In genomic region chr2:3780477-3781402, GRCh38 we compare ENCODE assay signal across 8 cellular contexts.
DNase-seq lines count a peak whose midpoint lies in the region; ATAC-seq, FAIRE-seq and TF ChIP-seq lines count a peak whose summit lies in the region.

No MANE protein-coding gene starts in this region.

- FAIRE-seq in pancreas (lab: Jason Lieb, UNC) = no peak

- intact Hi-C loops in pancreas (cut with DNase I) = no loop called here

- peaks cover 0 to 8% (median 0%) of the 10 kb centered on the region in 4 donors for H3K27me3 ChIP-seq in pancreas

- WGBS in pancreas, 2 donors = 29 to 39% methylated on average over 23 of the region's 23 CpGs

- H3K4me1 ChIP-seq in pancreas = no peaks in the 10 kb centered on the region

- H3K27ac ChIP-seq in pancreas = no peak overlapping the region

- ATAC-seq in GM19467 (IDR thresholded peaks at IDR 0.05; ENCODE audit: unreplicated experiment) = peak; percentile 98
- ATAC-seq in HG03520 (IDR thresholded peaks at IDR 0.05; ENCODE audit: unreplicated experiment) = peak; percentile 93
- ATAC-seq in pancreas = peak; percentile 80 to 97 (median 94)
- no peak for ATAC-seq in omental fat pad (ENCODE audit: low FRiP score)

- DNase-seq in DMS114 treated with DMSO at 0.1 percent for 48 hours (lab: John Stamatoyannopoulos, UW; ENCODE audit: unreplicated experiment) = peak; percentile 55
- peak; percentile 48 for DNase-seq in NCI-H82 treated with DMSO at 0.1 percent for 48 hours (lab: John Stamatoyannopoulos, UW; ENCODE audit: unreplicated experiment)
- peak; percentile 74 for DNase-seq in activated CD8-positive, alpha-beta memory T cell treated with anti-CD3 and anti-CD28 coated beads, Interleukin-2, amount 50 U/mL, for 48 hours
- DNase-seq in fibroblast of villous mesenchyme (ENCODE audit: low read depth) = peak; percentile 52
- peak in 5 of 6 donors; percentile 35 to 71 (median 44) for DNase-seq in pancreas
- DNase-seq in omental fat pad (ENCODE audit: low spot score) = no peak

- no peaks in the 10 kb centered on the region for H3K36me3 ChIP-seq in pancreas

- peak; percentile 70 for TF ChIP-seq CTCF in fibroblast of villous mesenchyme (IDR thresholded peaks at IDR 0.05; ENCODE audit: insufficient read depth, low read depth, low read length)
- peak; percentile 26 to 41 (median 33) for TF ChIP-seq CTCF in pancreas (IDR thresholded peaks at IDR 0.05)
- no peak for TF ChIP-seq CTCF in omental fat pad (IDR thresholded peaks at IDR 0.05)

- no peak overlapping the region for H3K4me3 ChIP-seq in fibroblast of villous mesenchyme (ENCODE audit: low read depth, low read length)
- H3K4me3 ChIP-seq in pancreas = no peak overlapping the region

- no peaks in the 10 kb centered on the region for H3K9me3 ChIP-seq in pancreas

Comparison
In these comparisons a context has a peak if more than half of its experiments do, and no peak if none do; other contexts are left out.
1. CTCF ChIP-seq: peak in fibroblast of villous mesenchyme (single experiment) and pancreas (4 of 4); none in omental fat pad (0 of 3).